In genomic region chr18:63617049-63617995, GRCh38 we compare ENCODE assay signal across 11 cellular contexts. TPM values are rescaled to one million over a fixed set of nuclear protein-coding genes. Genes with fewer than 3 reads are reported as not detected.
A peak's percentile ranks its signal among the peaks of the same experiment; 100 is the strongest.
DNase-seq lines count a peak whose midpoint lies in the region; ATAC-seq and TF ChIP-seq lines count a peak whose summit lies in the region.
"Had no signal": no experiment of that assay in that cellular context is flagged by ENCODE, and none has a peak within 500 bp of the region (broad histone marks: within the 10 kb centered on the region; RNA-seq: fewer than 3 reads in every experiment).

No MANE protein-coding gene starts in this region.

- in situ Hi-C loops in GM13976 (cut with MboI; ENCODE audit: low sequenced_read_pairs, unreplicated experiment), result no loop called here

- TF ChIP-seq CTCF in GM13976 (IDR thresholded peaks at IDR 0.05; ENCODE audit: borderline replicate concordance, control extremely low read depth, extremely low read depth, insufficient read depth, missing control alignments), result no peak

- H3K27me3 Mint-ChIP-seq in activated T-cell treated with anti-CD3 and anti-CD28 coated beads, Interleukin-2, amount 50 U/mL, for 4 hours (ENCODE audit: low read depth), result peaks cover 4% of the 10 kb centered on the region

- H3K9me3 Mint-ChIP-seq in activated T-cell treated with anti-CD3 and anti-CD28 coated beads, Interleukin-2, amount 50 U/mL, for 4 hours, result peaks cover 11% of the 10 kb centered on the region

- no peak for TF ChIP-seq POLR2A in erythroblast (IDR thresholded peaks at IDR 0.05; ENCODE audit: low read length)

- H3K4me1 Mint-ChIP-seq in activated T-cell treated with anti-CD3 and anti-CD28 coated beads, Interleukin-2, amount 50 U/mL, for 4 hours (ENCODE audit: low read depth), result no peaks in the 10 kb centered on the region

- DNase-seq in GM13976 (ENCODE audit: low spot score) (peak; percentile 35), NCI-H748 (lab: John Stamatoyannopoulos, UW; ENCODE audit: unreplicated experiment) (peak; percentile 98), retina (no peak), erythroblast (lab: John Stamatoyannopoulos, UW) (no peak), hippocampal formation (lab: John Stamatoyannopoulos, UW) (no peak)
- DNase-seq in activated T-cell treated with anti-CD3 and anti-CD28 coated beads, Interleukin-2, amount 50 U/mL, for 4 hours, result no peak
- DNase-seq: C1 segment of cervical spinal cord had no signal

- no peaks in the 10 kb centered on the region for H3K36me3 Mint-ChIP-seq in activated T-cell treated with anti-CD3 and anti-CD28 coated beads, Interleukin-2, amount 50 U/mL, for 4 hours (ENCODE audit: insufficient read depth)

- ATAC-seq in GM21528 (IDR thresholded peaks at IDR 0.05; ENCODE audit: low FRiP score, unreplicated experiment) (peak; percentile 76), HG03342 (IDR thresholded peaks at IDR 0.05; ENCODE audit: unreplicated experiment) (peak; percentile 86)
- no peak for ATAC-seq in activated T-cell treated with anti-CD3 and anti-CD28 coated beads, Interleukin-2, amount 50 U/mL, for 4 hours

- no peak overlapping the region for H3K4me3 Mint-ChIP-seq in activated T-cell treated with anti-CD3 and anti-CD28 coated beads, Interleukin-2, amount 50 U/mL, for 4 hours

RNA-seq across cellular contexts. Expression of gene SERPINB4, which starts 26.7 kb away (rescaled TPM):
- total RNA-seq in activated T-cell treated with anti-CD3 and anti-CD28 coated beads, Interleukin-2, amount 50 U/mL, for 4 hours, result not detected
- total RNA-seq: kidney epithelial cell, posterior vena cava had no signal

RNA-seq across cellular contexts. Expression of gene SERPINB13, which starts 30.2 kb away (rescaled TPM):
- total RNA-seq in activated T-cell treated with anti-CD3 and anti-CD28 coated beads, Interleukin-2, amount 50 U/mL, for 4 hours, result not detected
- total RNA-seq: kidney epithelial cell, posterior vena cava had no signal

RNA-seq across cellular contexts. Expression of gene SERPINB3, which starts 44.4 kb away (rescaled TPM):
- not detected for total RNA-seq in activated T-cell treated with anti-CD3 and anti-CD28 coated beads, Interleukin-2, amount 50 U/mL, for 4 hours
- total RNA-seq: kidney epithelial cell, posterior vena cava had no signal

Comparison
In these comparisons a context has a peak if more than half of its experiments do, and no peak if none do; other contexts are left out.
1. DNase-seq: peak in GM13976 (single experiment) and NCI-H748 (single experiment); none in retina (single experiment), erythroblast (0 of 2), hippocampal formation (0 of 2) and activated T-cell treated with anti-CD3 and anti-CD28 coated beads, Interleukin-2, amount 50 U/mL, for 4 hours (single experiment).
2. ATAC-seq: peak in GM21528 (single experiment) and HG03342 (single experiment); none in activated T-cell treated with anti-CD3 and anti-CD28 coated beads, Interleukin-2, amount 50 U/mL, for 4 hours (0 of 2).